ENCODE assay signal across 1 cellular context in the genomic region with DNA sequence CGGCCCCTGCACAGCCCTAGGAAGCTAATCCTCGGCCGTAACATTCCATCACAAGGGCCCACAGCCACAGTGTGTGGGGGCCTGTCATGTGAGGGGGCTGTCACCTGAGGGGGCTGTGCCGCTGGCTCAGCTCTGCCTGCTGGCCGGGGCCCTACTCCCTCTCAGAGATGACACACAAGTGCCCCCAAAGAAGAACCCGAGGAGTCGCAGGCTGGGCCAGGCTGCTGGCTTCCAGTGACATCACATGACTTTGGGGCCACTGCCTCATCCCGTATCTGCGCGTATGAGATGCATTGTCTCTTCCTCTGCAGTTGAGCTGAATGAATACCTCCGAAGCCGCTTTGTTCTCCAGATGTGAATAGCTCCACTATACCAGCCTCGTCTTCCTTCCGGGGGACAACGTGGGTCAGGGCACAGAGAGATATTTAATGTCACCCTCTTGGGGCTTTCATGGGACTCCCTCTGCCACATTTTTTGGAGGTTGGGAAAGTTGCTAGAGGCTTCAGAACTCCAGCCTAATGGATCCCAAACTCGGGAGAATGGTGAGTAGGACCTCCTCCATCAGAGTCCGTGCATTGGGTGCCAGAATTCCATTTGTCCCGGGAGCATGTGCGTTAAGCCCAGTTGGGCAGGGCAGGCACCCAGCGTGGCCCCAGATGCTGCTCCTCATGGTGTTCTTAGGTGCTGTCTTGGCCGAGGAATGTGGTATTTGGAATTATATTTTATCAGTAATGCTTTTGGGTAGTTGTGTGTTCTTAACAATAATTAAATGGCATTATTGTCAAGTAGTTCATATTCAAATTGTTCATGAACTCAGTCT.
TF ChIP-seq lines count a peak whose summit lies in the region.

A gene with protein sequence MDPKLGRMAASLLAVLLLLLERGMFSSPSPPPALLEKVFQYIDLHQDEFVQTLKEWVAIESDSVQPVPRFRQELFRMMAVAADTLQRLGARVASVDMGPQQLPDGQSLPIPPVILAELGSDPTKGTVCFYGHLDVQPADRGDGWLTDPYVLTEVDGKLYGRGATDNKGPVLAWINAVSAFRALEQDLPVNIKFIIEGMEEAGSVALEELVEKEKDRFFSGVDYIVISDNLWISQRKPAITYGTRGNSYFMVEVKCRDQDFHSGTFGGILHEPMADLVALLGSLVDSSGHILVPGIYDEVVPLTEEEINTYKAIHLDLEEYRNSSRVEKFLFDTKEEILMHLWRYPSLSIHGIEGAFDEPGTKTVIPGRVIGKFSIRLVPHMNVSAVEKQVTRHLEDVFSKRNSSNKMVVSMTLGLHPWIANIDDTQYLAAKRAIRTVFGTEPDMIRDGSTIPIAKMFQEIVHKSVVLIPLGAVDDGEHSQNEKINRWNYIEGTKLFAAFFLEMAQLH (plus strand): TSS at position 351 of the 820 bp plus-strand sequence. CDS start 168 bp downstream, at position 519.

TF ChIP-seq in WTC11, 78 proteins besides CTCF, POLR2A, EP300 and RAD21 (continued from another document):
- TF ChIP-seq, protein P1, sequence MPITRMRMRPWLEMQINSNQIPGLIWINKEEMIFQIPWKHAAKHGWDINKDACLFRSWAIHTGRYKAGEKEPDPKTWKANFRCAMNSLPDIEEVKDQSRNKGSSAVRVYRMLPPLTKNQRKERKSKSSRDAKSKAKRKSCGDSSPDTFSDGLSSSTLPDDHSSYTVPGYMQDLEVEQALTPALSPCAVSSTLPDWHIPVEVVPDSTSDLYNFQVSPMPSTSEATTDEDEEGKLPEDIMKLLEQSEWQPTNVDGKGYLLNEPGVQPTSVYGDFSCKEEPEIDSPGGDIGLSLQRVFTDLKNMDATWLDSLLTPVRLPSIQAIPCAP (CRISPR knock-in tag; IDR thresholded peaks at IDR 0.05): no peak
